In the genomic region with DNA sequence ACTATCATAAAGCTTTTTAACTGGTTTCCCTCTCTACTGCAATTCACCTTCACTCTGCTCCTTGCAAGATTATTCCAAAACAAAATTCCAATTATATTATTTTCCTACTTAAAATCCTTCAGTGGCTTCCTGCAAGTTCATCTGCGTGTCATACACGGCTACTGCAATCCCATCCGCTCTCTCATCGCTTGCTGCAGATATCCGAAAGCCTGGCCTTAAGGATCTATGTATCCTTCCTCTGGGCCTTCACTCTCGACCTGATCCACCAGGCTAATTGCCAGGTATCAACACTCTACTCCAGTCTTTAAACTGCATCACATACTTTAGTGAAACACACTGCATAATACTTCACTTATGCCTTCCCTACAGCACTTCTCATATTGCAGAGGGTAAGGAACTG, we compare ENCODE assay signal across 21 cellular contexts.
"Had no signal": no experiment of that assay in that cellular context is flagged by ENCODE, and none has a peak within 500 bp of the region (broad histone marks: within the 10 kb centered on the region; RNA-seq: fewer than 3 reads in every experiment).

No MANE protein-coding gene starts in this region.

- DNase-seq: activated CD4-positive, alpha-beta T cell treated with anti-CD3 and anti-CD28 coated beads, Interleukin-2, amount 10 ng/mL, durations not matched to agents 7 days and 5 days; activated CD8-positive, alpha-beta memory T cell treated with anti-CD3 and anti-CD28 coated beads, Interleukin-2, amount 50 U/mL, for 4 hours; activated effector memory CD4-positive, alpha-beta T cell treated with Interleukin-2 at 50 U/mL for 16 hours; activated T-cell treated with anti-CD3 and anti-CD28 coated beads, Interleukin-2, amount 50 U/mL, for 4 hours; amniotic stem cell; dermis blood vessel endothelial cell; effector memory CD4-positive, alpha-beta T cell; esophagus squamous epithelium; heart right ventricle; mesenchymal stem cell; mucosa of descending colon; naive thymus-derived CD4-positive, alpha-beta T cell; nucleus accumbens; stimulated activated CD4-positive, alpha-beta T cell treated with anti-CD3 and anti-CD28 coated beads, Interleukin-1b, Interleukin-23, amount 100 ng/mL, for 48 hours; stimulated activated CD8-positive, alpha-beta memory T cell treated with anti-CD3 and anti-CD28 coated beads, Interleukin-4, amount 100 ng/mL, for 48 hours; stimulated activated naive CD4-positive, alpha-beta T cell treated with Interleukin-2 at 50 U/mL for 16 hours; T-cell; T-helper 9 cell; thyroid gland had no signal

- ATAC-seq: activated CD4-positive, CD25-positive, alpha-beta regulatory T cell treated with anti-CD3 and anti-CD28 coated beads, Interleukin-2, amount 50 U/mL, for 24 hours; activated naive CD4-positive, alpha-beta T cell treated with anti-CD3 and anti-CD28 coated beads, Interleukin-2, amount 50 U/mL, for 72 hours; activated T-cell treated with anti-CD3 and anti-CD28 coated beads, Interleukin-2, amount 50 U/mL, for 4 hours; heart right ventricle; mucosa of descending colon; naive thymus-derived CD4-positive, alpha-beta T cell; T-cell had no signal

- H3K4me1 ChIP-seq: esophagus squamous epithelium, thyroid gland had no signal

- H3K9me3 ChIP-seq: esophagus squamous epithelium, mucosa of descending colon, thyroid gland had no signal

- H3K27ac Mint-ChIP-seq: activated CD4-positive, alpha-beta T cell treated with anti-CD3 and anti-CD28 coated beads, Interleukin-2, amount 10 ng/mL, durations not matched to agents 7 days and 5 days; activated naive CD4-positive, alpha-beta T cell treated with anti-CD3 and anti-CD28 coated beads, Interleukin-2, amount 50 U/mL, for 72 hours; T-cell had no signal

- H3K27me3 Mint-ChIP-seq: activated CD4-positive, alpha-beta T cell treated with anti-CD3 and anti-CD28 coated beads, Interleukin-2, amount 10 ng/mL, durations not matched to agents 7 days and 5 days; naive thymus-derived CD4-positive, alpha-beta T cell; T-cell had no signal

- H3K27me3 ChIP-seq: esophagus squamous epithelium, heart right ventricle, thyroid gland had no signal

- H3K4me3 ChIP-seq: esophagus squamous epithelium, heart right ventricle, mucosa of descending colon, thyroid gland had no signal

- H3K36me3 ChIP-seq: esophagus squamous epithelium, heart right ventricle, thyroid gland had no signal

- H3K4me3 Mint-ChIP-seq: activated CD4-positive, alpha-beta T cell treated with anti-CD3 and anti-CD28 coated beads, Interleukin-2, amount 10 ng/mL, durations not matched to agents 7 days and 5 days; activated T-cell treated with anti-CD3 and anti-CD28 coated beads, Interleukin-2, amount 50 U/mL, for 4 hours; T-cell had no signal
